ENCODE assay signal across 1 cellular context in the genomic region with DNA sequence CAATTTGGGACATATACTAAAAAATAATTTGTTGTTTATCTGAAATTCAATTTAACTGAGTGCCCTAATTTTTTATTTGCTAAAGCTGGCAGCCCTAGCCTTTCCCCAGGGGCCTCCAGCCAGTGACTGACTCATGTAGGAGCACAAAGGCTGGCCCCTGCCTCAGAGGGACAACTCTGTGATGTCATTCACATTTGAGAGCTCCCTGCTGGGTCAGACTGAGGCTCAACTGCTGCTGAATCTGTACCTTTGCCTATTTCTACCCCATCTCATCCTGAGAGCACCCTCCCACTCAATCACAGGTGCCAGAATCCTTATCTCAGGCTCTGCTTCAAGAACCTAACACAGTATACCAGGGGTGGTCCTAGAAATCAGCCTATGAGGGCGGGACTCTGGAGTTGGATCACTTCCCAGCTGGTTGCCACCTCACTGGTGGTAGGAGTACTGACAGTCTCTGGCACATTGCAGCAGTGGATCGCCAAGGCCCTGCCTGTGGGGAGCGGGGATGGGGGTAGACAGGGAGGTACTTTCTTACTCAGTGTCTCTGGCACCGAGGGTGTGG.
TF ChIP-seq lines count a peak whose summit lies in the region.

No MANE protein-coding gene starts in this region.

TF ChIP-seq in H1, 55 proteins besides CTCF, POLR2A, EP300 and RAD21:
- no peak for TF ChIP-seq GABPA (IDR thresholded peaks at IDR 0.05; ENCODE audit: borderline replicate concordance, insufficient read depth, low read length)
- TF ChIP-seq JUN (IDR thresholded peaks at IDR 0.05; ENCODE audit: low read depth, low read length): no peak
- no peak for TF ChIP-seq SP2 (IDR thresholded peaks at IDR 0.05; ENCODE audit: low read length)
- TF ChIP-seq TAF1 (IDR thresholded peaks at IDR 0.05; ENCODE audit: low read depth, low read length): no peak
- no peak for TF ChIP-seq SAP30 (IDR thresholded peaks at IDR 0.05; ENCODE audit: insufficient read depth, insufficient replicate concordance, low read length)
- TF ChIP-seq ASH2L (IDR thresholded peaks at IDR 0.05; ENCODE audit: low read length): no peak
- no peak for TF ChIP-seq SUZ12 (IDR thresholded peaks at IDR 0.05; ENCODE audit: low read length)
- no peak for TF ChIP-seq RNF2 (IDR thresholded peaks at IDR 0.05; ENCODE audit: borderline replicate concordance, low read depth, low read length, missing control alignments, poor library complexity, severe bottlenecking)
- TF ChIP-seq PHF8 (conservative IDR thresholded peaks at IDR 0.05; ENCODE audit: low read depth, low read length): no peak
- TF ChIP-seq SP1 (IDR thresholded peaks at IDR 0.05; ENCODE audit: low read depth, low read length): no peak
- no peak for TF ChIP-seq BRCA1 (IDR thresholded peaks at IDR 0.05; ENCODE audit: low read depth, low read length)
- no peak for TF ChIP-seq GTF2F1 (IDR thresholded peaks at IDR 0.05; ENCODE audit: borderline replicate concordance, low read depth, low read length)
- no peak for TF ChIP-seq BACH1 (IDR thresholded peaks at IDR 0.05; ENCODE audit: low read length)
- no peak for TF ChIP-seq SP4 (IDR thresholded peaks at IDR 0.05; ENCODE audit: low read length)
- no peak for TF ChIP-seq BCL11A (IDR thresholded peaks at IDR 0.05; ENCODE audit: low read depth in 2 of 2, low read length in 2 of 2)
- no peak for TF ChIP-seq ZNF274 (IDR thresholded peaks at IDR 0.05; ENCODE audit: borderline replicate concordance, extremely low read depth, low read length)
- TF ChIP-seq SIN3A (conservative IDR thresholded peaks at IDR 0.05 in 1 of 2, IDR thresholded peaks at IDR 0.05 in 1 of 2; ENCODE audit: low read depth in 1 of 2, low read length in 2 of 2): no peak
- no peak for TF ChIP-seq CBX8 (IDR thresholded peaks at IDR 0.05; ENCODE audit: borderline replicate concordance, low read depth, low read length)
